1 cellular context compared by ENCODE assay signal in the genomic region with DNA sequence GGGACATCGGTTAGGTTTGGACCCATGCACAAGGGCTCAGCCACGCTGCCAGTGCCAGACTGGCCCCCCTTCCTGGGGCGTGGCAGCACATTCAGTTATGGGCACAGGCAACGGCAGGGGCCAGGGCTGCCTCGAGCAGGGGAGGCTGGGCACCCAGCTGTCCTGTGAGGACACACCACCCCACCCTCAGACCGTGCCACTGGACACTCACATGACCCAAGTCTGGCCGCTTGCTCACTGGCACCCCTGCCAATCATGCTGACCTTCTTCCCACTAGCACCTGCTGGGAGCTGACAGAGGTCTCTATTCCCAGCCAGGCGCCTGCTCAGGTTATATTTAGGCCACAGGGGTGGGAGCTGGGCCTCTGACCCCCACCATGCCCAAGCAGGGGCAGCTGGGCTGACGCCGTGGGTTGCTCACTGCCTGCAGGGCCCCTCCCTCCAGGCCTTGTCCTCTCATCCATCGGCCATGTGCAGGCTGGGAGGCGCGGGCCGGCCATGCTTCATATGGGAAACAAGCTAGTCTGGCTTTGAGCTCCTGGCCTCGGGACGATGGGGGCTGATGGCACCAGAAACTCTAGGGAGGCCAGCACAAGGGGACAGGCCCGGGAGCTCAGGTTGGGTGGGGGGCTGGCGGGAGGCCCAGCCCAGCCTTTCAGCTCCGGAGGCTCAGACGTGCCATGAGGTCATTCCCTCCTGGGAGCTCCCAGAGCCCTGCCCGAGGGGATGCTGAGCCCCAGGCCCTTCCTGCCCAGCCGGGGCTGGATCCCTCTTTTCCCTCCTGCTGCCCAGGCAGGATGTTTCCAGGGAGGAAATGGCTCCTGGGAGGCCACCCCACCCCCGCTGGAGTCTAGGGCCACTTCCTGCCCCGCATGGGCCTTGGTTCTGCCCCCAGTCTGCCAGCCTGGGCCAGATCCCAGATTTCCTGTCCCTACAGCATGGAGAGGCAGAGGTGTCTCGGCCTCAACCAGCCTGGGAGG.
TF ChIP-seq lines count a peak whose summit lies in the region.

No MANE protein-coding gene starts in this region.

TF ChIP-seq in GM23338, 12 proteins besides CTCF, POLR2A, EP300 and RAD21 (continued from another document):
- TF ChIP-seq REST (IDR thresholded peaks at IDR 0.05; ENCODE audit: unreplicated experiment), result no peak
- no peak for TF ChIP-seq POLR2AphosphoS5 (IDR thresholded peaks at IDR 0.05; ENCODE audit: low read depth)
- TF ChIP-seq EZH2phosphoT487 (IDR thresholded peaks at IDR 0.05; ENCODE audit: unreplicated experiment), result no peak
